Comparison of ENCODE assay signal across 21 cellular contexts in the genomic region with DNA sequence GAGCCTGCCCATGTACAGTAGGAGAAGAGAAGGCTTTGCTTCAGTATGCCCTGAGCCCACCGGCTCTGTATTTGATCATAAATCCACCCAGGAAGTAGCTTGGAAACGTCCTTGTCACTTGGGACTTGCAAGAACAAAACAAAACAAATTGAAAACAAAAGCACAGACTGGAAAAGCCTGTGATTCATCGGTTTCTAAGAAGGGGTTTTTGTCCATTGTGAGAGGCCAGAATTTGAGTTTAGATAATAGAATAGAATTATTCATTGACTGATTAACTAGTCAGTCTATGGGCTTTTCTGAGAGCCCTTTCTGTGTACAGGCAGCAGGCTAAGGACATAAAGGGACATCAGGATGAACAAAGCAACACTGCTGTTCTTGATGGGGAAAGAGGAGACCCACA.
DNase-seq lines count a peak whose midpoint lies in the region; ATAC-seq and TF ChIP-seq lines count a peak whose summit lies in the region.
"Had no signal": no experiment of that assay in that cellular context is flagged by ENCODE, and none has a peak within 500 bp of the region (broad histone marks: within the 10 kb centered on the region; RNA-seq: fewer than 3 reads in every experiment).

No MANE protein-coding gene starts in this region.

- TF ChIP-seq EP300 in esophagus muscularis mucosa (IDR thresholded peaks at IDR 0.05), result no peak
- TF ChIP-seq EP300 in suprapubic skin (IDR thresholded peaks at IDR 0.05), result no peak

- no peak overlapping the region for H3K4me3 Mint-ChIP-seq in activated CD8-positive, alpha-beta T cell treated with anti-CD3 and anti-CD28 coated beads for 36 hours
- H3K4me3 Mint-ChIP-seq: activated naive CD8-positive, alpha-beta T cell; CD8-positive, alpha-beta T cell; stimulated activated naive B cell treated with anti-CD40 and anti-IgM and Interleukin-4, amounts not matched to agents 10 μg/mL and 1 μg/mL and 100 μg/mL, for 72 hours had no signal

- WGBS in esophagus muscularis mucosa, result 53% methylated on average over 3 of the region's 3 CpGs
- 48% methylated on average over 3 of the region's 3 CpGs for WGBS in suprapubic skin

- intact Hi-C loops in esophagus muscularis mucosa (cut with DNase I), result no loop called here
- intact Hi-C loops in activated CD8-positive, alpha-beta T cell treated with anti-CD3 and anti-CD28 coated beads for 36 hours (cut with micrococcal nuclease), result no loop called here

- H3K4me1 Mint-ChIP-seq in activated CD8-positive, alpha-beta T cell treated with anti-CD3 and anti-CD28 coated beads for 36 hours (ENCODE audit: low read depth), result no peaks in the 10 kb centered on the region

- no peaks in the 10 kb centered on the region for H3K27me3 ChIP-seq in esophagus muscularis mucosa
- H3K27me3 ChIP-seq in suprapubic skin, result no peaks in the 10 kb centered on the region
- H3K27me3 ChIP-seq: thyroid gland had no signal

- no peak overlapping the region for H3K4me3 ChIP-seq in esophagus muscularis mucosa
- H3K4me3 ChIP-seq in suprapubic skin, result no peak overlapping the region
- H3K4me3 ChIP-seq: thyroid gland had no signal

- H3K27ac ChIP-seq in esophagus muscularis mucosa (replicated peaks in 1 of 4), result peak overlapping the region in 3 of 4 donors; percentile 49 to 63 (median 58)
- peak overlapping the region; percentile 76 for H3K27ac ChIP-seq in suprapubic skin
- H3K27ac ChIP-seq: thyroid gland, VCaP had no signal

- TF ChIP-seq CTCF in esophagus muscularis mucosa (IDR thresholded peaks at IDR 0.05) (no peak), suprapubic skin (IDR thresholded peaks at IDR 0.05) (no peak)
- no peak for TF ChIP-seq CTCF in activated CD8-positive, alpha-beta T cell treated with anti-CD3 and anti-CD28 coated beads for 36 hours (IDR thresholded peaks at IDR 0.05)

- no peak for ATAC-seq in activated CD8-positive, alpha-beta T cell treated with anti-CD3 and anti-CD28 coated beads for 36 hours
- ATAC-seq: CD8-positive, alpha-beta T cell; stimulated activated naive B cell treated with anti-CD40 and anti-IgM and Interleukin-4, amounts not matched to agents 10 μg/mL and 1 μg/mL and 100 μg/mL, for 72 hours had no signal

- no peaks in the 10 kb centered on the region for H3K36me3 Mint-ChIP-seq in activated CD8-positive, alpha-beta T cell treated with anti-CD3 and anti-CD28 coated beads for 36 hours (ENCODE audit: low read depth)
- H3K36me3 Mint-ChIP-seq: activated naive CD8-positive, alpha-beta T cell; CD8-positive, alpha-beta T cell had no signal

- no peak for TF ChIP-seq POLR2A in esophagus muscularis mucosa (IDR thresholded peaks at IDR 0.05; ENCODE audit: low read depth)
- no peak for TF ChIP-seq POLR2A in suprapubic skin (IDR thresholded peaks at IDR 0.05)

- H3K4me1 ChIP-seq in esophagus muscularis mucosa (peaks cover 0 to 16% (median 9%) of the 10 kb centered on the region in 4 donors), suprapubic skin (peaks cover 10% of the 10 kb centered on the region)
- H3K4me1 ChIP-seq: thyroid gland had no signal

- DNase-seq in astrocyte of the hippocampus (ENCODE audit: low read depth, low spot score) (peak; percentile 37), esophagus muscularis mucosa (ENCODE audit: extremely low spot score) (no peak), midbrain (lab: John Stamatoyannopoulos, UW) (peak; percentile 45), suprapubic skin (ENCODE audit: low spot score in 2 of 2) (no peak), COR-L47 (lab: John Stamatoyannopoulos, UW) (no peak), NCI-H2196 (lab: John Stamatoyannopoulos, UW; ENCODE audit: unreplicated experiment) (no peak)
- no peak for DNase-seq in activated CD8-positive, alpha-beta T cell treated with anti-CD3 and anti-CD28 coated beads for 36 hours
- DNase-seq: activated CD4-positive, alpha-beta T cell treated with anti-CD3 and anti-CD28 coated beads, Interleukin-2, amount 50 U/mL, for 1 hour; CD8-positive, alpha-beta T cell; NCI-H1105; NCI-H2029 treated with DMSO at 0.1 percent for 48 hours; NCI-H345; NCI-H774; occipital lobe; retina; stimulated activated CD4-positive, alpha-beta T cell treated with anti-CD3 and anti-CD28 coated beads, Interleukin-4, amount 100 ng/mL, for 24 hours; stimulated activated naive B cell treated with anti-CD40 and anti-IgM and Interleukin-4, amounts not matched to agents 10 μg/mL and 1 μg/mL and 100 μg/mL, for 72 hours; thyroid gland had no signal

- CTCF ChIA-PET in activated CD8-positive, alpha-beta T cell treated with anti-CD3 and anti-CD28 coated beads for 36 hours (lab: Charles Lee), result no interaction called here

- no peaks in the 10 kb centered on the region for H3K36me3 ChIP-seq in esophagus muscularis mucosa
- no peaks in the 10 kb centered on the region for H3K36me3 ChIP-seq in suprapubic skin
- H3K36me3 ChIP-seq: thyroid gland had no signal

- H3K27me3 Mint-ChIP-seq in activated CD8-positive, alpha-beta T cell treated with anti-CD3 and anti-CD28 coated beads for 36 hours, result no peaks in the 10 kb centered on the region
- H3K27me3 Mint-ChIP-seq: activated naive CD8-positive, alpha-beta T cell had no signal

- POLR2A ChIA-PET in activated CD8-positive, alpha-beta T cell treated with anti-CD3 and anti-CD28 coated beads for 36 hours (lab: Charles Lee), result no interaction called here

- no peaks in the 10 kb centered on the region for H3K9me3 ChIP-seq in esophagus muscularis mucosa
- no peaks in the 10 kb centered on the region for H3K9me3 ChIP-seq in suprapubic skin
- H3K9me3 ChIP-seq: thyroid gland had no signal

- no peak overlapping the region for H3K27ac Mint-ChIP-seq in activated CD8-positive, alpha-beta T cell treated with anti-CD3 and anti-CD28 coated beads for 36 hours
- H3K27ac Mint-ChIP-seq: activated naive CD8-positive, alpha-beta T cell; activated T-helper 2 cell treated with anti-CD3 and anti-CD28 coated beads, Interferon-gamma antibody, Interleukin-2, Interleukin-4, amounts not matched to agents 10 μg/mL and 5 μg/mL and 100 μg/mL, durations not matched to agents 14 hours and 24 hours and 36 hours; CD8-positive, alpha-beta T cell; stimulated activated naive B cell treated with anti-CD40 and anti-IgM and Interleukin-4, amounts not matched to agents 10 μg/mL and 1 μg/mL and 100 μg/mL, for 72 hours had no signal

- peaks cover 3% of the 10 kb centered on the region for H3K9me3 Mint-ChIP-seq in activated CD8-positive, alpha-beta T cell treated with anti-CD3 and anti-CD28 coated beads for 36 hours
- H3K9me3 Mint-ChIP-seq: CD8-positive, alpha-beta T cell had no signal

Comparison
In these comparisons a context has a peak if more than half of its experiments do, and no peak if none do; other contexts are left out.
1. DNase-seq: peak in astrocyte of the hippocampus (single experiment) and midbrain (single experiment); none in esophagus muscularis mucosa (single experiment), suprapubic skin (0 of 2), COR-L47 (single experiment), activated CD8-positive, alpha-beta T cell treated with anti-CD3 and anti-CD28 coated beads for 36 hours (single experiment) and NCI-H2196 (single experiment).